1 cellular context compared by ENCODE assay signal in the genomic region with DNA sequence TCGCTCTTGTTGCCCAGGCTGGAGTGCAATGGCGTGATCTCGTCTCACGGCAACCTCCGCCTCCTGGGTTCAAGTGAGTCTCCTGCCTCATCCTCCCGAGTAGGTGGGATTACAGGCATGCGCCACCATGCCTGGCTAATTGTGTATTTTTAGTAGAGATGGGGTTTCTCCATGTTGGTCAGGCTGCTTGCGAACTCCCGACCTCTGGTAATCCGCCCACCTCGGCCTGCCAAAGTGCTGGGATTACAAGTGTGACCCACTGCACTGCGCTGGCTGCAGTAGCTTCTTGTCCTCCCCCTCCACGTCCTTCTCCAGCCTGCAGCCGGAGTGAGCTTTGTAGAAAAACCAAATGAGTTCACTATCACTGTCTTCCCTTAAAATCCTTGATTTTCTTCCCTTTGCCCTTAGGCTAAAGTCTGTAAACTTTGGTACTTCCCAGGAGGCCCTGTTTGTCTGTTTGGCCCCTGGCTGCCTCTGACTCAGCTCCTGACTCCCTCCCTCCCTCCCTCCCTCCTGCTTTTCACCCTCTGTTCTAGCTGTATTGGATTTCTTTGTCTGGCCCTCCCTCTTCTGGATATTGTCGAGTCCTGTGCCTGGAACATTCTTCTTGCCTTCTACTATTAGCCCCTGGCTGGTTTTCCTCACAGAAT.
A peak's percentile ranks its signal among the peaks of the same experiment; 100 is the strongest.
TF ChIP-seq lines count a peak whose summit lies in the region.

No MANE protein-coding gene starts in this region.

TF ChIP-seq in K562, 482 proteins besides CTCF, POLR2A, EP300 and RAD21 (continued from another document and continues in another):
- TF ChIP-seq, protein P1, sequence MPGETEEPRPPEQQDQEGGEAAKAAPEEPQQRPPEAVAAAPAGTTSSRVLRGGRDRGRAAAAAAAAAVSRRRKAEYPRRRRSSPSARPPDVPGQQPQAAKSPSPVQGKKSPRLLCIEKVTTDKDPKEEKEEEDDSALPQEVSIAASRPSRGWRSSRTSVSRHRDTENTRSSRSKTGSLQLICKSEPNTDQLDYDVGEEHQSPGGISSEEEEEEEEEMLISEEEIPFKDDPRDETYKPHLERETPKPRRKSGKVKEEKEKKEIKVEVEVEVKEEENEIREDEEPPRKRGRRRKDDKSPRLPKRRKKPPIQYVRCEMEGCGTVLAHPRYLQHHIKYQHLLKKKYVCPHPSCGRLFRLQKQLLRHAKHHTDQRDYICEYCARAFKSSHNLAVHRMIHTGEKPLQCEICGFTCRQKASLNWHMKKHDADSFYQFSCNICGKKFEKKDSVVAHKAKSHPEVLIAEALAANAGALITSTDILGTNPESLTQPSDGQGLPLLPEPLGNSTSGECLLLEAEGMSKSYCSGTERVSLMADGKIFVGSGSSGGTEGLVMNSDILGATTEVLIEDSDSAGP (CRISPR knock-in tag; IDR thresholded peaks at IDR 0.05) = no peak
- TF ChIP-seq ARID1B (IDR thresholded peaks at IDR 0.05) (0 out of 2 replicates have a peak, but pooled peaks have one; percentile 30), ZNF212 (CRISPR knock-in tag; IDR thresholded peaks at IDR 0.05) (no peak), ETV6 (IDR thresholded peaks at IDR 0.05; ENCODE audit: borderline replicate concordance in 1 of 2, low read depth in 2 of 2, low read length in 1 of 2) (no peak), ETV6 (CRISPR knock-in tag; IDR thresholded peaks at IDR 0.05; ENCODE audit: borderline replicate concordance) (no peak), HDAC8 (tag; IDR thresholded peaks at IDR 0.05) (no peak), WHSC1 (IDR thresholded peaks at IDR 0.05; ENCODE audit: low read length) (no peak), ETV1 (tag; conservative IDR thresholded peaks at IDR 0.05; ENCODE audit: low read depth) (no peak), NR3C1 (CRISPR knock-in tag; IDR thresholded peaks at IDR 0.05) (no peak), SMAD2 (IDR thresholded peaks at IDR 0.05; ENCODE audit: low read depth, low read length) (no peak), CREM (IDR thresholded peaks at IDR 0.05; ENCODE audit: low read depth) (peak; percentile 6; the same call in 1 of the 2 replicates), HMG20B (CRISPR knock-in tag; IDR thresholded peaks at IDR 0.05) (no peak), SREBF1 (IDR thresholded peaks at IDR 0.05; ENCODE audit: borderline replicate concordance, low read depth, low read length) (no peak), TAF9B (IDR thresholded peaks at IDR 0.05; ENCODE audit: partially characterized antibody) (no peak), RFX1 (IDR thresholded peaks at IDR 0.05) (peak; percentile 46; the same call in 1 of the 2 replicates), BDP1 (IDR thresholded peaks at IDR 0.05; ENCODE audit: insufficient read depth, insufficient read length) (no peak), ZNF324 (CRISPR knock-in tag; IDR thresholded peaks at IDR 0.05) (no peak), KLF10 (CRISPR knock-in tag; IDR thresholded peaks at IDR 0.05) (no peak), EGR1 (conservative IDR thresholded peaks at IDR 0.05) (peak; percentile 75), ZNF384 (IDR thresholded peaks at IDR 0.05; ENCODE audit: low read depth, low read length) (0 out of 2 replicates have a peak, but pooled peaks have one; percentile 23), SMC3 (conservative IDR thresholded peaks at IDR 0.05; ENCODE audit: insufficient read depth, low read depth, low read length) (0 out of 2 replicates have a peak, but pooled peaks have one; percentile 7), JUN (IDR thresholded peaks at IDR 0.05; ENCODE audit: borderline replicate concordance, low read depth, low read length) (no peak; the same call in 1 of the 2 replicates), JUN (CRISPR knock-in tag; IDR thresholded peaks at IDR 0.05; ENCODE audit: borderline replicate concordance) (0 out of 2 replicates have a peak, but pooled peaks have one; percentile 30), CHD4 (IDR thresholded peaks at IDR 0.05; ENCODE audit: insufficient read depth, insufficient replicate concordance, low read depth, low read length, poor library complexity, severe bottlenecking) (no peak), MAZ (CRISPR knock-in tag; conservative IDR thresholded peaks at IDR 0.05 in 1 of 2, IDR thresholded peaks at IDR 0.05 in 1 of 2) (peak in 1 of 2 experiments; percentile 95; a peak in 2 of 4 replicates)
- TF ChIP-seq, protein P2, sequence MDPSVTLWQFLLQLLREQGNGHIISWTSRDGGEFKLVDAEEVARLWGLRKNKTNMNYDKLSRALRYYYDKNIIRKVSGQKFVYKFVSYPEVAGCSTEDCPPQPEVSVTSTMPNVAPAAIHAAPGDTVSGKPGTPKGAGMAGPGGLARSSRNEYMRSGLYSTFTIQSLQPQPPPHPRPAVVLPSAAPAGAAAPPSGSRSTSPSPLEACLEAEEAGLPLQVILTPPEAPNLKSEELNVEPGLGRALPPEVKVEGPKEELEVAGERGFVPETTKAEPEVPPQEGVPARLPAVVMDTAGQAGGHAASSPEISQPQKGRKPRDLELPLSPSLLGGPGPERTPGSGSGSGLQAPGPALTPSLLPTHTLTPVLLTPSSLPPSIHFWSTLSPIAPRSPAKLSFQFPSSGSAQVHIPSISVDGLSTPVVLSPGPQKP (CRISPR knock-in tag; IDR thresholded peaks at IDR 0.05) = no peak
- TF ChIP-seq, protein P3, sequence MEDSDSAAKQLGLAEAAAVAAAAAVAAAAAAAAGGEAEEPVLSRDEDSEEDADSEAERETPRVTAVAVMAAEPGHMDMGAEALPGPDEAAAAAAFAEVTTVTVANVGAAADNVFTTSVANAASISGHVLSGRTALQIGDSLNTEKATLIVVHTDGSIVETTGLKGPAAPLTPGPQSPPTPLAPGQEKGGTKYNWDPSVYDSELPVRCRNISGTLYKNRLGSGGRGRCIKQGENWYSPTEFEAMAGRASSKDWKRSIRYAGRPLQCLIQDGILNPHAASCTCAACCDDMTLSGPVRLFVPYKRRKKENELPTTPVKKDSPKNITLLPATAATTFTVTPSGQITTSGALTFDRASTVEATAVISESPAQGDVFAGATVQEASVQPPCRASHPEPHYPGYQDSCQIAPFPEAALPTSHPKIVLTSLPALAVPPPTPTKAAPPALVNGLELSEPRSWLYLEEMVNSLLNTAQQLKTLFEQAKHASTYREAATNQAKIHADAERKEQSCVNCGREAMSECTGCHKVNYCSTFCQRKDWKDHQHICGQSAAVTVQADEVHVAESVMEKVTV (CRISPR knock-in tag; IDR thresholded peaks at IDR 0.05) = peak; percentile 49; the same call in 1 of the 2 replicates
- TF ChIP-seq, protein P4, sequence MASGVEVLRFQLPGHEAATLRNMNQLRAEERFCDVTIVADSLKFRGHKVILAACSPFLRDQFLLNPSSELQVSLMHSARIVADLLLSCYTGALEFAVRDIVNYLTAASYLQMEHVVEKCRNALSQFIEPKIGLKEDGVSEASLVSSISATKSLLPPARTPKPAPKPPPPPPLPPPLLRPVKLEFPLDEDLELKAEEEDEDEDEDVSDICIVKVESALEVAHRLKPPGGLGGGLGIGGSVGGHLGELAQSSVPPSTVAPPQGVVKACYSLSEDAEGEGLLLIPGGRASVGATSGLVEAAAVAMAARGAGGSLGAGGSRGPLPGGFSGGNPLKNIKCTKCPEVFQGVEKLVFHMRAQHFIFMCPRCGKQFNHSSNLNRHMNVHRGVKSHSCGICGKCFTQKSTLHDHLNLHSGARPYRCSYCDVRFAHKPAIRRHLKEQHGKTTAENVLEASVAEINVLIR (CRISPR knock-in tag; IDR thresholded peaks at IDR 0.05) = no peak
- TF ChIP-seq, protein P5, sequence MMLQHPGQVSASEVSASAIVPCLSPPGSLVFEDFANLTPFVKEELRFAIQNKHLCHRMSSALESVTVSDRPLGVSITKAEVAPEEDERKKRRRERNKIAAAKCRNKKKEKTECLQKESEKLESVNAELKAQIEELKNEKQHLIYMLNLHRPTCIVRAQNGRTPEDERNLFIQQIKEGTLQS (IDR thresholded peaks at IDR 0.05) = peak; percentile 61
- TF ChIP-seq, protein P5 (CRISPR knock-in tag; conservative IDR thresholded peaks at IDR 0.05) = no peak
- TF ChIP-seq, protein P6, sequence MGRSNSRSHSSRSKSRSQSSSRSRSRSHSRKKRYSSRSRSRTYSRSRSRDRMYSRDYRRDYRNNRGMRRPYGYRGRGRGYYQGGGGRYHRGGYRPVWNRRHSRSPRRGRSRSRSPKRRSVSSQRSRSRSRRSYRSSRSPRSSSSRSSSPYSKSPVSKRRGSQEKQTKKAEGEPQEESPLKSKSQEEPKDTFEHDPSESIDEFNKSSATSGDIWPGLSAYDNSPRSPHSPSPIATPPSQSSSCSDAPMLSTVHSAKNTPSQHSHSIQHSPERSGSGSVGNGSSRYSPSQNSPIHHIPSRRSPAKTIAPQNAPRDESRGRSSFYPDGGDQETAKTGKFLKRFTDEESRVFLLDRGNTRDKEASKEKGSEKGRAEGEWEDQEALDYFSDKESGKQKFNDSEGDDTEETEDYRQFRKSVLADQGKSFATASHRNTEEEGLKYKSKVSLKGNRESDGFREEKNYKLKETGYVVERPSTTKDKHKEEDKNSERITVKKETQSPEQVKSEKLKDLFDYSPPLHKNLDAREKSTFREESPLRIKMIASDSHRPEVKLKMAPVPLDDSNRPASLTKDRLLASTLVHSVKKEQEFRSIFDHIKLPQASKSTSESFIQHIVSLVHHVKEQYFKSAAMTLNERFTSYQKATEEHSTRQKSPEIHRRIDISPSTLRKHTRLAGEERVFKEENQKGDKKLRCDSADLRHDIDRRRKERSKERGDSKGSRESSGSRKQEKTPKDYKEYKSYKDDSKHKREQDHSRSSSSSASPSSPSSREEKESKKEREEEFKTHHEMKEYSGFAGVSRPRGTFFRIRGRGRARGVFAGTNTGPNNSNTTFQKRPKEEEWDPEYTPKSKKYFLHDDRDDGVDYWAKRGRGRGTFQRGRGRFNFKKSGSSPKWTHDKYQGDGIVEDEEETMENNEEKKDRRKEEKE (IDR thresholded peaks at IDR 0.05; ENCODE audit: borderline replicate concordance in 1 of 2, control insufficient read depth in 1 of 2, low read depth in 2 of 2, low read length in 1 of 2) = no peak
- TF ChIP-seq, protein P7, sequence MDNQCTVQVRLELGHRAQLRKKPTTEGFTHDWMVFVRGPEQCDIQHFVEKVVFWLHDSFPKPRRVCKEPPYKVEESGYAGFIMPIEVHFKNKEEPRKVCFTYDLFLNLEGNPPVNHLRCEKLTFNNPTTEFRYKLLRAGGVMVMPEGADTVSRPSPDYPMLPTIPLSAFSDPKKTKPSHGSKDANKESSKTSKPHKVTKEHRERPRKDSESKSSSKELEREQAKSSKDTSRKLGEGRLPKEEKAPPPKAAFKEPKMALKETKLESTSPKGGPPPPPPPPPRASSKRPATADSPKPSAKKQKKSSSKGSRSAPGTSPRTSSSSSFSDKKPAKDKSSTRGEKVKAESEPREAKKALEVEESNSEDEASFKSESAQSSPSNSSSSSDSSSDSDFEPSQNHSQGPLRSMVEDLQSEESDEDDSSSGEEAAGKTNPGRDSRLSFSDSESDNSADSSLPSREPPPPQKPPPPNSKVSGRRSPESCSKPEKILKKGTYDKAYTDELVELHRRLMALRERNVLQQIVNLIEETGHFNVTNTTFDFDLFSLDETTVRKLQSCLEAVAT (IDR thresholded peaks at IDR 0.05) = no peak
- TF ChIP-seq, protein P8, sequence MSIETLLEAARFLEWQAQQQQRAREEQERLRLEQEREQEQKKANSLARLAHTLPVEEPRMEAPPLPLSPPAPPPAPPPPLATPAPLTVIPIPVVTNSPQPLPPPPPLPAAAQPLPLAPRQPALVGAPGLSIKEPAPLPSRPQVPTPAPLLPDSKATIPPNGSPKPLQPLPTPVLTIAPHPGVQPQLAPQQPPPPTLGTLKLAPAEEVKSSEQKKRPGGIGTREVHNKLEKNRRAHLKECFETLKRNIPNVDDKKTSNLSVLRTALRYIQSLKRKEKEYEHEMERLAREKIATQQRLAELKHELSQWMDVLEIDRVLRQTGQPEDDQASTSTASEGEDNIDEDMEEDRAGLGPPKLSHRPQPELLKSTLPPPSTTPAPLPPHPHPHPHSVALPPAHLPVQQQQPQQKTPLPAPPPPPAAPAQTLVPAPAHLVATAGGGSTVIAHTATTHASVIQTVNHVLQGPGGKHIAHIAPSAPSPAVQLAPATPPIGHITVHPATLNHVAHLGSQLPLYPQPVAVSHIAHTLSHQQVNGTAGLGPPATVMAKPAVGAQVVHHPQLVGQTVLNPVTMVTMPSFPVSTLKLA (conservative IDR thresholded peaks at IDR 0.05) = peak in 1 of 2 experiments; percentile 30; a peak in 1 of 4 replicates
- TF ChIP-seq, protein P9, sequence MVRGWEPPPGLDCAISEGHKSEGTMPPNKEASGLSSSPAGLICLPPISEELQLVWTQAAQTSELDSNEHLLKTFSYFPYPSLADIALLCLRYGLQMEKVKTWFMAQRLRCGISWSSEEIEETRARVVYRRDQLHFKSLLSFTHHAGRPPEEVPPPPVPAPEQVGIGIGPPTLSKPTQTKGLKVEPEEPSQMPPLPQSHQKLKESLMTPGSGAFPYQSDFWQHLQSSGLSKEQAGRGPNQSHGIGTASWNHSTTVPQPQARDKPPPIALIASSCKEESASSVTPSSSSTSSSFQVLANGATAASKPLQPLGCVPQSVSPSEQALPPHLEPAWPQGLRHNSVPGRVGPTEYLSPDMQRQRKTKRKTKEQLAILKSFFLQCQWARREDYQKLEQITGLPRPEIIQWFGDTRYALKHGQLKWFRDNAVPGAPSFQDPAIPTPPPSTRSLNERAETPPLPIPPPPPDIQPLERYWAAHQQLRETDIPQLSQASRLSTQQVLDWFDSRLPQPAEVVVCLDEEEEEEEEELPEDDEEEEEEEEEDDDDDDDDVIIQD (CRISPR knock-in tag; IDR thresholded peaks at IDR 0.05) = no peak
- TF ChIP-seq, protein P10, sequence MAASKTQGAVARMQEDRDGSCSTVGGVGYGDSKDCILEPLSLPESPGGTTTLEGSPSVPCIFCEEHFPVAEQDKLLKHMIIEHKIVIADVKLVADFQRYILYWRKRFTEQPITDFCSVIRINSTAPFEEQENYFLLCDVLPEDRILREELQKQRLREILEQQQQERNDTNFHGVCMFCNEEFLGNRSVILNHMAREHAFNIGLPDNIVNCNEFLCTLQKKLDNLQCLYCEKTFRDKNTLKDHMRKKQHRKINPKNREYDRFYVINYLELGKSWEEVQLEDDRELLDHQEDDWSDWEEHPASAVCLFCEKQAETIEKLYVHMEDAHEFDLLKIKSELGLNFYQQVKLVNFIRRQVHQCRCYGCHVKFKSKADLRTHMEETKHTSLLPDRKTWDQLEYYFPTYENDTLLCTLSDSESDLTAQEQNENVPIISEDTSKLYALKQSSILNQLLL (CRISPR knock-in tag; IDR thresholded peaks at IDR 0.05; ENCODE audit: borderline replicate concordance) = no peak
- TF ChIP-seq, protein P11, sequence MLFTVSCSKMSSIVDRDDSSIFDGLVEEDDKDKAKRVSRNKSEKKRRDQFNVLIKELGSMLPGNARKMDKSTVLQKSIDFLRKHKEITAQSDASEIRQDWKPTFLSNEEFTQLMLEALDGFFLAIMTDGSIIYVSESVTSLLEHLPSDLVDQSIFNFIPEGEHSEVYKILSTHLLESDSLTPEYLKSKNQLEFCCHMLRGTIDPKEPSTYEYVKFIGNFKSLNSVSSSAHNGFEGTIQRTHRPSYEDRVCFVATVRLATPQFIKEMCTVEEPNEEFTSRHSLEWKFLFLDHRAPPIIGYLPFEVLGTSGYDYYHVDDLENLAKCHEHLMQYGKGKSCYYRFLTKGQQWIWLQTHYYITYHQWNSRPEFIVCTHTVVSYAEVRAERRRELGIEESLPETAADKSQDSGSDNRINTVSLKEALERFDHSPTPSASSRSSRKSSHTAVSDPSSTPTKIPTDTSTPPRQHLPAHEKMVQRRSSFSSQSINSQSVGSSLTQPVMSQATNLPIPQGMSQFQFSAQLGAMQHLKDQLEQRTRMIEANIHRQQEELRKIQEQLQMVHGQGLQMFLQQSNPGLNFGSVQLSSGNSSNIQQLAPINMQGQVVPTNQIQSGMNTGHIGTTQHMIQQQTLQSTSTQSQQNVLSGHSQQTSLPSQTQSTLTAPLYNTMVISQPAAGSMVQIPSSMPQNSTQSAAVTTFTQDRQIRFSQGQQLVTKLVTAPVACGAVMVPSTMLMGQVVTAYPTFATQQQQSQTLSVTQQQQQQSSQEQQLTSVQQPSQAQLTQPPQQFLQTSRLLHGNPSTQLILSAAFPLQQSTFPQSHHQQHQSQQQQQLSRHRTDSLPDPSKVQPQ (CRISPR knock-in tag; IDR thresholded peaks at IDR 0.05; ENCODE audit: borderline replicate concordance) = no peak
